ENCODE assay signal across 1 cellular context in genomic region chr17:76535788-76536510, GRCh38.
TF ChIP-seq lines count a peak whose summit lies in the region.

No MANE protein-coding gene starts in this region.

TF ChIP-seq in GM23338, 12 proteins besides CTCF, POLR2A, EP300 and RAD21 (continued from another document):
- TF ChIP-seq ZNF462 (CRISPR knock-in tag; IDR thresholded peaks at IDR 0.05) (no peak), STAT1 (IDR thresholded peaks at IDR 0.05; ENCODE audit: unreplicated experiment) (no peak), CREB1 (CRISPR knock-in tag; IDR thresholded peaks at IDR 0.05; ENCODE audit: low read depth) (no peak), EZH2 (IDR thresholded peaks at IDR 0.05; ENCODE audit: low read depth, unreplicated experiment) (no peak)
